In genomic region chr9:107480386-107480789, GRCh38 we compare ENCODE assay signal across 11 cellular contexts. TPM values are rescaled to one million over a fixed set of nuclear protein-coding genes. Genes with fewer than 3 reads are reported as not detected.
DNase-seq lines count a peak whose midpoint lies in the region; ATAC-seq, FAIRE-seq and TF ChIP-seq lines count a peak whose summit lies in the region.
"Had no signal": no experiment of that assay in that cellular context is flagged by ENCODE, and none has a peak within 500 bp of the region (broad histone marks: within the 10 kb centered on the region; RNA-seq: fewer than 3 reads in every experiment).

No MANE protein-coding gene starts in this region.

- H3K36me3 Mint-ChIP-seq in HFFc6 (ENCODE audit: low read depth), result no peaks in the 10 kb centered on the region
- no peaks in the 10 kb centered on the region for H3K36me3 Mint-ChIP-seq in activated CD8-positive, alpha-beta memory T cell treated with anti-CD3 and anti-CD28 coated beads, Interleukin-2, amount 10 ng/mL, durations not matched to agents 7 days and 5 days

- peaks cover 0 to 12% (median 5%) of the 10 kb centered on the region in 4 donors for H3K4me1 ChIP-seq in transverse colon

- TF ChIP-seq POLR2A in transverse colon (IDR thresholded peaks at IDR 0.05), result no peak
- TF ChIP-seq POLR2A in GM12891 (IDR thresholded peaks at IDR 0.05; ENCODE audit: low read depth, low read length), result no peak

- peaks cover 8% of the 10 kb centered on the region for H3K27me3 Mint-ChIP-seq in HFFc6 (ENCODE audit: insufficient read depth)
- peaks cover 20% of the 10 kb centered on the region for H3K27me3 Mint-ChIP-seq in activated CD8-positive, alpha-beta memory T cell treated with anti-CD3 and anti-CD28 coated beads, Interleukin-2, amount 10 ng/mL, durations not matched to agents 7 days and 5 days

- no peak overlapping the region for H3K27ac Mint-ChIP-seq in HFFc6
- no peak overlapping the region for H3K27ac Mint-ChIP-seq in activated CD8-positive, alpha-beta memory T cell treated with anti-CD3 and anti-CD28 coated beads, Interleukin-2, amount 10 ng/mL, durations not matched to agents 7 days and 5 days

- H3K4me1 Mint-ChIP-seq in HFFc6 (ENCODE audit: low read depth), result peaks cover 13% of the 10 kb centered on the region
- no peaks in the 10 kb centered on the region for H3K4me1 Mint-ChIP-seq in activated CD8-positive, alpha-beta memory T cell treated with anti-CD3 and anti-CD28 coated beads, Interleukin-2, amount 10 ng/mL, durations not matched to agents 7 days and 5 days

- WGBS in transverse colon (ENCODE audit: low coverage in 1 of 2), 2 donors, result 15 to 66% methylated on average over 10 to 12 of the region's 12 CpGs

- FAIRE-seq in GM12891 (lab: Jason Lieb, UNC), result no peak
- FAIRE-seq: GM18507 had no signal

- intact Hi-C loops in transverse colon (cut with DNase I; ENCODE audit: low total_unique reads), result loop anchor here (10.0 kb wide), 1 partner anchor 664 kb away; no protein-coding TSS in a partner anchor

- CTCF ChIA-PET in activated CD8-positive, alpha-beta memory T cell treated with anti-CD3 and anti-CD28 coated beads, Interleukin-2, amount 10 ng/mL, durations not matched to agents 7 days and 5 days (lab: Charles Lee), result no interaction called here

- H3K27me3 ChIP-seq in transverse colon, result no peaks in the 10 kb centered on the region

- peaks cover 0 to 1% (median 0%) of the 10 kb centered on the region in 4 donors for H3K36me3 ChIP-seq in transverse colon

- ATAC-seq in activated CD8-positive, alpha-beta memory T cell treated with anti-CD3 and anti-CD28 coated beads, Interleukin-2, amount 10 ng/mL, durations not matched to agents 7 days and 5 days, result no peak

- peak overlapping the region; percentile 48 for H3K4me3 Mint-ChIP-seq in HFFc6
- no peak overlapping the region for H3K4me3 Mint-ChIP-seq in activated CD8-positive, alpha-beta memory T cell treated with anti-CD3 and anti-CD28 coated beads, Interleukin-2, amount 10 ng/mL, durations not matched to agents 7 days and 5 days

- in situ Hi-C loops in transverse colon (cut with MboI; ENCODE audit: low pct_ligation_motif_present in 1 of 4, low pct_unique_long_range_greater_than_20kb in 1 of 4, low sequenced_read_pairs in 3 of 4), result loop anchor here in 1 of 4 donors (25.0 kb wide), 2 partner anchors 257 to 782 kb away; no protein-coding TSS in a partner anchor

- no peaks in the 10 kb centered on the region for H3K9me3 ChIP-seq in transverse colon

- peak overlapping the region in 3 of 4 donors; percentile 46 to 92 (median 59) for H3K27ac ChIP-seq in transverse colon

- TF ChIP-seq CTCF in HFFc6 (IDR thresholded peaks at IDR 0.05) (no peak), transverse colon (IDR thresholded peaks at IDR 0.05) (no peak)

- H3K4me3 ChIP-seq in transverse colon, result no peak overlapping the region

- H3K9me3 Mint-ChIP-seq in HFFc6, result no peaks in the 10 kb centered on the region
- H3K9me3 Mint-ChIP-seq in activated CD8-positive, alpha-beta memory T cell treated with anti-CD3 and anti-CD28 coated beads, Interleukin-2, amount 10 ng/mL, durations not matched to agents 7 days and 5 days (ENCODE audit: low read depth), result no peaks in the 10 kb centered on the region

- no peak for TF ChIP-seq EP300 in transverse colon (IDR thresholded peaks at IDR 0.05; ENCODE audit: low read depth)

- DNase-seq in HFFc6 (peak; percentile 28), T1000 (lab: John Stamatoyannopoulos, UW) (peak; percentile 10), hepatic stellate cell (ENCODE audit: low spot score) (peak; percentile 46), transverse colon (no peak), GM12891 (ENCODE audit: insufficient read length, low spot score) (no peak), SK-N-DZ (ENCODE audit: low spot score) (no peak)
- no peak for DNase-seq in activated CD4-positive, CD25-positive, alpha-beta regulatory T cell (lab: John Stamatoyannopoulos, UW)
- DNase-seq in activated CD8-positive, alpha-beta memory T cell treated with anti-CD3 and anti-CD28 coated beads, Interleukin-2, amount 10 ng/mL, durations not matched to agents 7 days and 5 days, result no peak
- DNase-seq: activated CD4-positive, CD25-positive, alpha-beta regulatory T cell treated with anti-CD3 and anti-CD28 coated beads, Interleukin-2, amount 50 U/mL, for 72 hours; kidney glomerular epithelial cell had no signal

TF ChIP-seq in GM12891, 5 proteins besides CTCF, POLR2A, EP300 and RAD21:
- no peak for TF ChIP-seq POLR2AphosphoS5 (IDR thresholded peaks at IDR 0.05; ENCODE audit: low read depth, low read length)
- no peak for TF ChIP-seq POU2F2 (IDR thresholded peaks at IDR 0.05; ENCODE audit: low read depth, low read length)

RNA-seq across cellular contexts. Expression of gene KLF4, which starts 9.2 kb away (rescaled TPM):
- 1 to 10 TPM; 1.3 to 3.3 (median 2.4) TPM for total RNA-seq in HFFc6 (2021; fragmentation: NEBNext Ultra II Directional; extraction: Animal tissue kit (Norgen Biotek cat#: 25700))
- 100 to 1,000 TPM; 304 to 861 (median 407) TPM for total RNA-seq in transverse colon
- 1 to 10 TPM in 1 of 2 experiments, under 1 TPM in 1; 0.53 to 1.5 TPM for total RNA-seq in activated CD8-positive, alpha-beta memory T cell treated with anti-CD3 and anti-CD28 coated beads, Interleukin-2, amount 10 ng/mL, durations not matched to agents 7 days and 5 days
- 0.49 TPM for polyA plus RNA-seq in GM12891 (2012; ENCODE audit: low read depth, missing spikeins)
- polyA plus RNA-seq in SK-N-DZ (2014; cell fraction: cytosol; rRNA removed), result not detected in 2 replicates
- polyA plus RNA-seq in SK-N-DZ (2014; cell fraction: nucleus; rRNA removed), result 0.23 TPM in 1 of 2 replicates, not detected in the other

Comparison
In these comparisons a context has a peak if more than half of its experiments do, and no peak if none do; other contexts are left out.
1. DNase-seq: peak in HFFc6 (single experiment), T1000 (single experiment) and hepatic stellate cell (single experiment); none in transverse colon (single experiment), activated CD4-positive, CD25-positive, alpha-beta regulatory T cell (0 of 4), activated CD8-positive, alpha-beta memory T cell treated with anti-CD3 and anti-CD28 coated beads, Interleukin-2, amount 10 ng/mL, durations not matched to agents 7 days and 5 days (single experiment), GM12891 (single experiment) and SK-N-DZ (single experiment).
2. RNA of gene KLF4, which starts 9.2 kb away (total RNA-seq): 304 to 861 TPM in transverse colon; 1.3 to 3.3 TPM in HFFc6 and 0.53 to 1.5 TPM in activated CD8-positive, alpha-beta memory T cell treated with anti-CD3 and anti-CD28 coated beads, Interleukin-2, amount 10 ng/mL, durations not matched to agents 7 days and 5 days; every median in the first group is over 10 times any median in the second.